In the genomic region with DNA sequence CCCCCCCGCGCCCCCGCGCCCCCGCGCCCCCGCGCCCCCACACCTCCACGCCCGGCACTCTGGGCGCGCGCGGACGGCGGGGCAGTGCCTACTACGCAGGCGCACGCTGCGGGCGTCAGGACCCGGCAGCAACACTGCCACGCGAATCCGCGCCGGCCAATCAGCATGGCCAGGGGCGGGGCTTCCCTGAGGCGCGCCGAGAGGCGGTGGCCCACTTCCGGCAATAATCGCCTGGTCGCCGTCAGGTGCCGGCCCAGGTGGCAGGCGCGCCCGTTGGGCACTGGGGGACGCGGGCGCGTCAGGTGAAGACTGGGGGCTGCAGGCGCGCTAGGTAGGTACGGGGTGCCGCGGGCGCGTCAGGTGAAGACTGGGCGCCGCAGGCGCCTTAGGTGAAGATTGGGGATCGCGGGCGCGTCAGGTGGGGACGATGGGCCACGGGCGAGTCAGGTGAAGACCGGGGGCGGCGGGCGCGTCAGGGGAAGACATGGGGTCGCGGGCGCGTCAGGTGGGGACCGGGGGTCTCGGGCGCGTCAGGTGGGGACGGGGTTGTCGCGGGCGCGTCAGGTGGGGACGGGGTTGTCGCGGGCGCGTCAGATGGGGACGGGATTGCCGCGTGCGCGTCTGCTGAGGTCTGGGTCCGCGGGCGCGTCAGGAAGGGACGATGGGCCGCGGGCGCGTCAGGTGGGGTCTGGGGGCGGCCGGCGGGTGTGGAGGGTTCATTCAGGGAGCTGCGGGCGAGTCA, we compare ENCODE assay signal across 8 cellular contexts.
DNase-seq lines count a peak whose midpoint lies in the region; ATAC-seq and TF ChIP-seq lines count a peak whose summit lies in the region.

No MANE protein-coding gene starts in this region.

- H3K9me3 ChIP-seq in PC-3 (ENCODE audit: low read length), result no peaks in the 10 kb centered on the region
- no peaks in the 10 kb centered on the region for H3K9me3 ChIP-seq in esophagus muscularis mucosa

- no TSS peak for BruUV-seq in PC-3 (replicated peaks; lab: Mats Ljungman, UMichigan)

- H3F3A ChIP-seq in PC-3 (ENCODE audit: low read length, unreplicated experiment), result no peaks in the 10 kb centered on the region

- peak overlapping the region; percentile 81 for H3K4me2 ChIP-seq in PC-3 (ENCODE audit: low read length)

- peaks cover 10% of the 10 kb centered on the region for H3K79me2 ChIP-seq in PC-3 (ENCODE audit: low read length)

- no peak; the same call in 1 of the 2 replicates for TF ChIP-seq RAD21 in Ishikawa (IDR thresholded peaks at IDR 0.05; ENCODE audit: low read depth)

- WGBS in esophagus muscularis mucosa, result no CpG with 5 or more reads among the region's 103 CpGs

- no peaks in the 10 kb centered on the region for H3K27me3 ChIP-seq in PC-3 (ENCODE audit: low read length)
- no peaks in the 10 kb centered on the region for H3K27me3 ChIP-seq in esophagus muscularis mucosa

- H3K4me1 ChIP-seq in PC-3 (ENCODE audit: insufficient read depth, low read length), result peaks cover 10% of the 10 kb centered on the region; the same call in 1 of the 2 replicates
- peaks cover 13 to 21% (median 19%) of the 10 kb centered on the region in 4 donors for H3K4me1 ChIP-seq in esophagus muscularis mucosa

- no peaks in the 10 kb centered on the region for H3K9me2 ChIP-seq in PC-3 (replicated peaks; ENCODE audit: low read length)

- no peak for TF ChIP-seq CTCF in PC-3 (conservative IDR thresholded peaks at IDR 0.05; ENCODE audit: low read depth, low read length)
- TF ChIP-seq CTCF in esophagus muscularis mucosa (IDR thresholded peaks at IDR 0.05), result no peak

- TF ChIP-seq POLR2A in esophagus muscularis mucosa (IDR thresholded peaks at IDR 0.05; ENCODE audit: low read depth), result peak; percentile 29

- H3K27ac ChIP-seq in PC-3 (ENCODE audit: low read length) (no peak overlapping the region), esophagus muscularis mucosa (replicated peaks in 1 of 4) (peak overlapping the region; percentile 48 to 81 (median 69))

- peak overlapping the region; percentile 63 for H3K9ac ChIP-seq in PC-3 (ENCODE audit: low read length)

- H4K20me1 ChIP-seq in PC-3 (ENCODE audit: low read length), result no peaks in the 10 kb centered on the region

- CTCF ChIA-PET in PC-3 (lab: Charles Lee), result no interaction called here

- H3K4me3 ChIP-seq in PC-3 (ENCODE audit: low read length) (peak overlapping the region; percentile 81), esophagus muscularis mucosa (peak overlapping the region; percentile 68 to 97 (median 86))

- H2AFZ ChIP-seq in PC-3 (ENCODE audit: low read length), result peak overlapping the region; percentile 75

- intact Hi-C loops in PC-3 (cut with micrococcal nuclease), result no loop called here
- intact Hi-C loops in esophagus muscularis mucosa (cut with DNase I), result no loop called here

- DNase-seq in DMS53 (lab: John Stamatoyannopoulos, UW) (peak; percentile 85), PC-3 (peak; percentile 90), esophagus muscularis mucosa (ENCODE audit: extremely low spot score) (peak; percentile 96), myocyte (ENCODE audit: low read depth) (peak; percentile 83)
- peak; percentile 94 for DNase-seq in activated T-cell treated with anti-CD3 and anti-CD28 coated beads, Interleukin-2, amount 50 U/mL, for 1 hour
- DNase-seq in stimulated activated CD8-positive, alpha-beta memory T cell treated with anti-CD3 and anti-CD28 coated beads, Interleukin-7, amount 100 ng/mL, for 4 hours (ENCODE audit: low read depth in 2 of 2), result peak; percentile 82 to 93

- H3K36me3 ChIP-seq in PC-3 (ENCODE audit: low read depth, low read length) (no peaks in the 10 kb centered on the region), esophagus muscularis mucosa (no peaks in the 10 kb centered on the region)

- ATAC-seq in GM21619 (IDR thresholded peaks at IDR 0.05; ENCODE audit: unreplicated experiment), result peak; percentile 71
- peak; percentile 96 for ATAC-seq in PC-3

- POLR2A ChIA-PET in PC-3 (lab: Charles Lee; ENCODE audit: unreplicated experiment), result no interaction called here

- TF ChIP-seq EP300 in Ishikawa (IDR thresholded peaks at IDR 0.05; ENCODE audit: borderline replicate concordance) (no peak), esophagus muscularis mucosa (IDR thresholded peaks at IDR 0.05) (no peak)

TF ChIP-seq in Ishikawa, 13 proteins besides CTCF, POLR2A, EP300 and RAD21:
- TF ChIP-seq FOXM1 (IDR thresholded peaks at IDR 0.05; ENCODE audit: borderline replicate concordance, low read depth), result no peak
- TF ChIP-seq, protein P1, sequence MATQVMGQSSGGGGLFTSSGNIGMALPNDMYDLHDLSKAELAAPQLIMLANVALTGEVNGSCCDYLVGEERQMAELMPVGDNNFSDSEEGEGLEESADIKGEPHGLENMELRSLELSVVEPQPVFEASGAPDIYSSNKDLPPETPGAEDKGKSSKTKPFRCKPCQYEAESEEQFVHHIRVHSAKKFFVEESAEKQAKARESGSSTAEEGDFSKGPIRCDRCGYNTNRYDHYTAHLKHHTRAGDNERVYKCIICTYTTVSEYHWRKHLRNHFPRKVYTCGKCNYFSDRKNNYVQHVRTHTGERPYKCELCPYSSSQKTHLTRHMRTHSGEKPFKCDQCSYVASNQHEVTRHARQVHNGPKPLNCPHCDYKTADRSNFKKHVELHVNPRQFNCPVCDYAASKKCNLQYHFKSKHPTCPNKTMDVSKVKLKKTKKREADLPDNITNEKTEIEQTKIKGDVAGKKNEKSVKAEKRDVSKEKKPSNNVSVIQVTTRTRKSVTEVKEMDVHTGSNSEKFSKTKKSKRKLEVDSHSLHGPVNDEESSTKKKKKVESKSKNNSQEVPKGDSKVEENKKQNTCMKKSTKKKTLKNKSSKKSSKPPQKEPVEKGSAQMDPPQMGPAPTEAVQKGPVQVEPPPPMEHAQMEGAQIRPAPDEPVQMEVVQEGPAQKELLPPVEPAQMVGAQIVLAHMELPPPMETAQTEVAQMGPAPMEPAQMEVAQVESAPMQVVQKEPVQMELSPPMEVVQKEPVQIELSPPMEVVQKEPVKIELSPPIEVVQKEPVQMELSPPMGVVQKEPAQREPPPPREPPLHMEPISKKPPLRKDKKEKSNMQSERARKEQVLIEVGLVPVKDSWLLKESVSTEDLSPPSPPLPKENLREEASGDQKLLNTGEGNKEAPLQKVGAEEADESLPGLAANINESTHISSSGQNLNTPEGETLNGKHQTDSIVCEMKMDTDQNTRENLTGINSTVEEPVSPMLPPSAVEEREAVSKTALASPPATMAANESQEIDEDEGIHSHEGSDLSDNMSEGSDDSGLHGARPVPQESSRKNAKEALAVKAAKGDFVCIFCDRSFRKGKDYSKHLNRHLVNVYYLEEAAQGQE (IDR thresholded peaks at IDR 0.05; ENCODE audit: low read depth), result no peak
- TF ChIP-seq, protein P2, sequence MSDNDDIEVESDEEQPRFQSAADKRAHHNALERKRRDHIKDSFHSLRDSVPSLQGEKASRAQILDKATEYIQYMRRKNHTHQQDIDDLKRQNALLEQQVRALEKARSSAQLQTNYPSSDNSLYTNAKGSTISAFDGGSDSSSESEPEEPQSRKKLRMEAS (IDR thresholded peaks at IDR 0.05), result peak; percentile 75
- TF ChIP-seq YY1 (IDR thresholded peaks at IDR 0.05; ENCODE audit: low read depth), result no peak
- 0 out of 2 replicates have a peak, but pooled peaks have one; percentile 26 for TF ChIP-seq TEAD4 (IDR thresholded peaks at IDR 0.05)
- no peak for TF ChIP-seq ZBTB7A (IDR thresholded peaks at IDR 0.05; ENCODE audit: low read depth)
- TF ChIP-seq CREB1 (IDR thresholded peaks at IDR 0.05; ENCODE audit: low read depth), result peak; percentile 42; the same call in 1 of the 2 replicates
- TF ChIP-seq TAF1 (IDR thresholded peaks at IDR 0.05; ENCODE audit: low read depth), result peak; percentile 68
- TF ChIP-seq, protein P3, sequence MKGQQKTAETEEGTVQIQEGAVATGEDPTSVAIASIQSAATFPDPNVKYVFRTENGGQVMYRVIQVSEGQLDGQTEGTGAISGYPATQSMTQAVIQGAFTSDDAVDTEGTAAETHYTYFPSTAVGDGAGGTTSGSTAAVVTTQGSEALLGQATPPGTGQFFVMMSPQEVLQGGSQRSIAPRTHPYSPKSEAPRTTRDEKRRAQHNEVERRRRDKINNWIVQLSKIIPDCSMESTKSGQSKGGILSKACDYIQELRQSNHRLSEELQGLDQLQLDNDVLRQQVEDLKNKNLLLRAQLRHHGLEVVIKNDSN (IDR thresholded peaks at IDR 0.05), result peak; percentile 68
- TF ChIP-seq TCF12 (IDR thresholded peaks at IDR 0.05; ENCODE audit: low read depth), result no peak; the same call in 1 of the 2 replicates
- no peak for TF ChIP-seq EGR1 (IDR thresholded peaks at IDR 0.05)
- no peak for TF ChIP-seq CEBPB (IDR thresholded peaks at IDR 0.05)
- no peak for TF ChIP-seq NFIC (IDR thresholded peaks at IDR 0.05)
